In genomic region chr1:111406325-111406768, GRCh38 we compare ENCODE assay signal across 8 cellular contexts. TPM values are rescaled to one million over a fixed set of nuclear protein-coding genes. Genes with fewer than 3 reads are reported as not detected.
DNase-seq lines count a peak whose midpoint lies in the region; ATAC-seq and TF ChIP-seq lines count a peak whose summit lies in the region.

No MANE protein-coding gene starts in this region.

- intact Hi-C loops in gastrocnemius medialis (cut with DNase I; ENCODE audit: low total_unique reads), result no loop called here

- H3K4me1 ChIP-seq in gastrocnemius medialis, result no peaks in the 10 kb centered on the region

- no peak for TF ChIP-seq POLR2A in gastrocnemius medialis (IDR thresholded peaks at IDR 0.05)

- in situ Hi-C loops in KBM-7 (cut with MboI; ENCODE audit: low pct_unique_long_range_greater_than_20kb, low sequenced_read_pairs) (no loop called here), gastrocnemius medialis (cut with MboI; ENCODE audit: low sequenced_read_pairs in 4 of 4) (no loop called here)

- no peaks in the 10 kb centered on the region for H3K9me3 ChIP-seq in gastrocnemius medialis

- DNase-seq in NCI-H2196 treated with DMSO at 0.1 percent for 48 hours (lab: John Stamatoyannopoulos, UW; ENCODE audit: unreplicated experiment) (peak; percentile 96), myocyte (ENCODE audit: low read depth) (peak; percentile 24), coronary artery (ENCODE audit: low spot score) (no peak), KBM-7 (no peak), gastrocnemius medialis (no peak)
- DNase-seq in activated naive CD4-positive, alpha-beta T cell treated with Interleukin-2 at 50 U/mL for 16 hours, result peak; percentile 34

- ATAC-seq in GM18861 (IDR thresholded peaks at IDR 0.05; ENCODE audit: unreplicated experiment), result peak; percentile 88
- ATAC-seq in HG02623 (IDR thresholded peaks at IDR 0.05; ENCODE audit: unreplicated experiment), result peak; percentile 88
- ATAC-seq in gastrocnemius medialis, result no peak

- no peak overlapping the region for H3K4me3 ChIP-seq in coronary artery
- H3K4me3 ChIP-seq in gastrocnemius medialis, result no peak overlapping the region

- no peaks in the 10 kb centered on the region for H3K36me3 ChIP-seq in gastrocnemius medialis

- no peaks in the 10 kb centered on the region for H3K27me3 ChIP-seq in gastrocnemius medialis

- H3K27ac ChIP-seq in coronary artery (no peak overlapping the region), gastrocnemius medialis (no peak overlapping the region)

- TF ChIP-seq CTCF in coronary artery (IDR thresholded peaks at IDR 0.05) (no peak), gastrocnemius medialis (IDR thresholded peaks at IDR 0.05 in 4 of 5, conservative IDR thresholded peaks at IDR 0.05 in 1 of 5) (no peak)

RNA-seq across cellular contexts. Expression of gene OVGP1, which starts 21.2 kb away (rescaled TPM):
- total RNA-seq in myocyte, result 0.08 and 0.94 TPM in 2 replicates
- 1.1 TPM for polyA plus RNA-seq in myocyte (2012)
- total RNA-seq in gastrocnemius medialis, result under 1 TPM in 3 of 4 donors, not detected in 1; 0.12 to 0.66 (median 0.38) TPM

RNA-seq across cellular contexts. Expression of gene WDR77, which starts 42.7 kb away (rescaled TPM):
- 82.1 and 95.7 TPM in 2 replicates for total RNA-seq in myocyte
- polyA plus RNA-seq in myocyte (2012), result 53.3 TPM
- 10 to 100 TPM; 53.3 to 59.2 (median 56.7) TPM for total RNA-seq in gastrocnemius medialis

RNA-seq across cellular contexts. Expression of gene ATP5PB, which starts 42.9 kb away (rescaled TPM):
- total RNA-seq in myocyte, result 241 and 345 TPM in 2 replicates
- polyA plus RNA-seq in myocyte (2012), result 211 TPM
- total RNA-seq in gastrocnemius medialis, result 100 to 1,000 TPM; 232 to 350 (median 266) TPM

Comparison
In these comparisons a context has a peak if more than half of its experiments do, and no peak if none do; other contexts are left out.
1. ATAC-seq: peak in GM18861 (single experiment) and HG02623 (single experiment); none in gastrocnemius medialis (0 of 2).
2. DNase-seq: peak in NCI-H2196 treated with DMSO at 0.1 percent for 48 hours (single experiment), activated naive CD4-positive, alpha-beta T cell treated with Interleukin-2 at 50 U/mL for 16 hours (single experiment) and myocyte (single experiment); none in coronary artery (single experiment), KBM-7 (single experiment) and gastrocnemius medialis (0 of 2).